ENCODE assay signal across 1 cellular context in the genomic region with DNA sequence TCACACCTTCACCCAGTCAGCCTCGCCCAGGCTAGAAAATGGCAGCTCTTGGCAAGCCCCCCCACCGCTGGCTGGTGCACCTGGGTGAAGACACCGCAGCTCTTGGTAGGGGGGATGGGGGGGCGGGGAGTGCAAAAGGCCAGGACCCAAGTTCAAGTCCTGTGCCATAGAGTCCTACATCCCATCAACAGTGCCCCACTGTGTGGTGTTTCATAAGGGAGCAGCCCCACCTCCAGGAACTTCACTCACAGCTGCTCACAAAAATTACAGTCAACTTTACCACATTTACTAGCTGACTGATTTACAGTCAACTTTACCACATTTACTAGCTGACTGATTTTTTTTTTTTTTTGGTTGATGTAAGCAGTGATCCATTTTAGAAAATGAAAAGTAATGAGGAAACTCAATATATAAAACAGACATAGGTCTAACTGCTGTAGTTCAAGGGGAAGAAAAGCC.
A peak's percentile ranks its signal among the peaks of the same experiment; 100 is the strongest.
TF ChIP-seq lines count a peak whose summit lies in the region.

No MANE protein-coding gene starts in this region.

TF ChIP-seq in K562, 482 proteins besides CTCF, POLR2A, EP300 and RAD21 (continued from another document):
- TF ChIP-seq ZNF740 (CRISPR knock-in tag; IDR thresholded peaks at IDR 0.05) (peak; percentile 38; the same call in 1 of the 2 replicates), ZNF740 (tag; IDR thresholded peaks at IDR 0.05) (no peak), FIP1L1 (IDR thresholded peaks at IDR 0.05; ENCODE audit: low read depth, low read length, poor library complexity, severe bottlenecking) (no peak), ZNF431 (CRISPR knock-in tag; IDR thresholded peaks at IDR 0.05) (no peak), DACH1 (IDR thresholded peaks at IDR 0.05; ENCODE audit: partially characterized antibody) (no peak), ZNF551 (CRISPR knock-in tag; IDR thresholded peaks at IDR 0.05) (no peak), HDAC3 (IDR thresholded peaks at IDR 0.05; ENCODE audit: borderline replicate concordance, partially characterized antibody) (no peak), PBX2 (CRISPR knock-in tag; IDR thresholded peaks at IDR 0.05; ENCODE audit: low read depth) (no peak), PBX2 (tag; conservative IDR thresholded peaks at IDR 0.05; ENCODE audit: low read depth) (0 out of 2 replicates have a peak, but pooled peaks have one; percentile 19), EP400 (IDR thresholded peaks at IDR 0.05) (no peak), DMBX1 (CRISPR knock-in tag; IDR thresholded peaks at IDR 0.05; ENCODE audit: borderline replicate concordance) (peak; percentile 68; the same call in 1 of the 2 replicates), MEIS2 (IDR thresholded peaks at IDR 0.05; ENCODE audit: partially characterized antibody) (peak; percentile 65), NR4A1 (CRISPR knock-in tag; IDR thresholded peaks at IDR 0.05) (no peak), NR4A1 (tag; IDR thresholded peaks at IDR 0.05) (no peak)
- TF ChIP-seq, protein P1, sequence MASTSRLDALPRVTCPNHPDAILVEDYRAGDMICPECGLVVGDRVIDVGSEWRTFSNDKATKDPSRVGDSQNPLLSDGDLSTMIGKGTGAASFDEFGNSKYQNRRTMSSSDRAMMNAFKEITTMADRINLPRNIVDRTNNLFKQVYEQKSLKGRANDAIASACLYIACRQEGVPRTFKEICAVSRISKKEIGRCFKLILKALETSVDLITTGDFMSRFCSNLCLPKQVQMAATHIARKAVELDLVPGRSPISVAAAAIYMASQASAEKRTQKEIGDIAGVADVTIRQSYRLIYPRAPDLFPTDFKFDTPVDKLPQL (IDR thresholded peaks at IDR 0.05; ENCODE audit: extremely low read depth, insufficient read length), result no peak
